18 cellular contexts compared by ENCODE assay signal in the genomic region with DNA sequence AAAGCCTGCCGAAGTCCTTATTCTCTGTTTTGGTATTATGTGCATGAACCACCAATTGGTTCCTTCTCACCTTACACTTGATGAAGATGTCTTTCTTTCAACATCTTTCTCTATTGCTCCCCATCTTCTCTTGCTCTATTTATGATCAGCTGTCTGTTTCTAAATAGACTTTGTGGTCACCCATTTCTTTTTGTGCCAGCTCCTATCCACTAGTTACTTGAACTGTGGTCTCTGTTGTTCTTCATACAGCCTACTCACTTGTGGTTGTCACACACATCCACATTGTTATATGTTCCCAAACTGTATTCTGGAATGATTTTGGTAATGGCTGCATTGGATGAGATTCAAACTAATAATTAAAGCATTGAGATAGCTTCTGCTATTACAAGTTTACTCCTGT. TPM values are rescaled to one million over a fixed set of nuclear protein-coding genes. Genes with fewer than 3 reads are reported as not detected.
DNase-seq lines count a peak whose midpoint lies in the region; TF ChIP-seq lines count a peak whose summit lies in the region.
"Had no signal": no experiment of that assay in that cellular context is flagged by ENCODE, and none has a peak within 500 bp of the region (broad histone marks: within the 10 kb centered on the region; RNA-seq: fewer than 3 reads in every experiment).

No MANE protein-coding gene starts in this region.

- H3K27me3 ChIP-seq in neural cell (ENCODE audit: insufficient read depth, low read depth, low read length) (no peaks in the 10 kb centered on the region), smooth muscle cell (ENCODE audit: low read depth) (no peaks in the 10 kb centered on the region)

- peak overlapping the region; percentile 99 for H3K9ac ChIP-seq in neural cell (ENCODE audit: low read length)
- H3K9ac ChIP-seq in smooth muscle cell (ENCODE audit: low read depth), result no peak overlapping the region

- H3K4me3 Mint-ChIP-seq in brain, result peak overlapping the region in 2 of 5 experiments; percentile 3 to 26
- H3K4me3 Mint-ChIP-seq: CD4-positive, alpha-beta T cell; GM23338; HFFc6 had no signal

- TF ChIP-seq CTCF in brain (conservative IDR thresholded peaks at IDR 0.05), result no peak
- no peak for TF ChIP-seq CTCF in neural cell (IDR thresholded peaks at IDR 0.05; ENCODE audit: poor library complexity, severe bottlenecking)
- no peak for TF ChIP-seq CTCF in smooth muscle cell (IDR thresholded peaks at IDR 0.05; ENCODE audit: borderline replicate concordance, insufficient read depth, poor library complexity, severe bottlenecking)

- peaks cover 72% of the 10 kb centered on the region for H3K4me1 Mint-ChIP-seq in brain

- TF ChIP-seq EP300 in neural cell (conservative IDR thresholded peaks at IDR 0.05; ENCODE audit: poor library complexity, severe bottlenecking), result no peak

- H3K36me3 Mint-ChIP-seq in brain, result peaks cover 80% of the 10 kb centered on the region

- peaks cover 51% of the 10 kb centered on the region for H3K36me3 ChIP-seq in neural cell (ENCODE audit: insufficient read depth, low read length)
- peaks cover 11% of the 10 kb centered on the region for H3K36me3 ChIP-seq in smooth muscle cell (ENCODE audit: low read depth)

- peak overlapping the region; percentile 89 for H3K4me2 ChIP-seq in neural cell (ENCODE audit: low read length)
- peak overlapping the region; percentile 65 for H3K4me2 ChIP-seq in smooth muscle cell
- H3K4me2 ChIP-seq: A549, GM23338 had no signal

- peak overlapping the region in 3 of 5 experiments; percentile 7 to 39 (median 14) for H3K27ac Mint-ChIP-seq in brain
- H3K27ac Mint-ChIP-seq: CD4-positive, alpha-beta T cell; GM23338; HFFc6 had no signal

- WGBS in smooth muscle cell (ENCODE audit: low lambda C conversion rate), result 100% methylated on average over 1 of the region's 1 CpG

- no peak for TF ChIP-seq RAD21 in neural cell (conservative IDR thresholded peaks at IDR 0.05)

- no peaks in the 10 kb centered on the region for H3K9me2 ChIP-seq in neural cell (ENCODE audit: insufficient read depth, low read length)

- H4K20me1 ChIP-seq in neural cell (ENCODE audit: insufficient read depth) (peaks cover 74% of the 10 kb centered on the region), smooth muscle cell (ENCODE audit: low read depth) (peaks cover 100% of the 10 kb centered on the region)

- H3K27me3 Mint-ChIP-seq in brain, result no peaks in the 10 kb centered on the region

- peaks cover 31% of the 10 kb centered on the region for H3K4me1 ChIP-seq in smooth muscle cell (ENCODE audit: low read depth)
- H3K4me1 ChIP-seq: Caco-2 had no signal

- H3F3A ChIP-seq in neural cell (ENCODE audit: insufficient read depth, low read length, poor library complexity, severe bottlenecking), result peaks cover 25% of the 10 kb centered on the region
- H3F3A ChIP-seq in smooth muscle cell (ENCODE audit: low read depth), result peaks cover 49% of the 10 kb centered on the region

- H3K27ac ChIP-seq in neural cell (ENCODE audit: low read length), result peak overlapping the region; percentile 99
- peak overlapping the region; percentile 91 for H3K27ac ChIP-seq in smooth muscle cell (ENCODE audit: low read depth)
- H3K27ac ChIP-seq: 22Rv1, A549, C4-2B, HL-60 had no signal

- H3K79me2 ChIP-seq in neural cell (replicated peaks; ENCODE audit: insufficient read depth, low read length), result peaks cover 100% of the 10 kb centered on the region
- peaks cover 100% of the 10 kb centered on the region for H3K79me2 ChIP-seq in smooth muscle cell (ENCODE audit: low read depth)

- peaks cover 0 to 5% (median 0%) of the 10 kb centered on the region in 5 experiments for H3K9me3 Mint-ChIP-seq in brain
- H3K9me3 Mint-ChIP-seq: CD4-positive, alpha-beta T cell; GM23338; HFFc6 had no signal

- H3K9me3 ChIP-seq in neural cell (ENCODE audit: low read length), result no peaks in the 10 kb centered on the region
- no peaks in the 10 kb centered on the region for H3K9me3 ChIP-seq in smooth muscle cell (replicated peaks; ENCODE audit: low read depth)
- H3K9me3 ChIP-seq: A549, Caco-2 had no signal

- DNase-seq in NCI-H2107 treated with DMSO at 0.1 percent for 48 hours (lab: John Stamatoyannopoulos, UW; ENCODE audit: unreplicated experiment) (peak; percentile 47), NCI-H2107 (lab: John Stamatoyannopoulos, UW) (no peak), smooth muscle cell (lab: John Stamatoyannopoulos, UW; ENCODE audit: unreplicated experiment) (no peak), NCI-H524 (lab: John Stamatoyannopoulos, UW) (no peak), NCI-H2196 (lab: John Stamatoyannopoulos, UW; ENCODE audit: unreplicated experiment) (no peak)
- no peak for DNase-seq in activated CD8-positive, alpha-beta memory T cell treated with anti-CD3 and anti-CD28 coated beads, Interleukin-2, amount 50 U/mL, for 48 hours
- DNase-seq: AML-193; Caco-2; CD4-positive, alpha-beta T cell; H7; HFFc6 had no signal

- peak overlapping the region; percentile 84 for H3K4me3 ChIP-seq in neural cell (ENCODE audit: low read length)
- no peak overlapping the region for H3K4me3 ChIP-seq in smooth muscle cell
- H3K4me3 ChIP-seq: A549, GM23338 had no signal

- H2AFZ ChIP-seq in neural cell (ENCODE audit: low read depth, low read length) (no peak overlapping the region), smooth muscle cell (ENCODE audit: low read depth) (no peak overlapping the region)
- H2AFZ ChIP-seq: GM23338 had no signal

TF ChIP-seq in neural cell, 6 proteins besides CTCF, POLR2A, EP300 and RAD21:
- TF ChIP-seq, protein P1, sequence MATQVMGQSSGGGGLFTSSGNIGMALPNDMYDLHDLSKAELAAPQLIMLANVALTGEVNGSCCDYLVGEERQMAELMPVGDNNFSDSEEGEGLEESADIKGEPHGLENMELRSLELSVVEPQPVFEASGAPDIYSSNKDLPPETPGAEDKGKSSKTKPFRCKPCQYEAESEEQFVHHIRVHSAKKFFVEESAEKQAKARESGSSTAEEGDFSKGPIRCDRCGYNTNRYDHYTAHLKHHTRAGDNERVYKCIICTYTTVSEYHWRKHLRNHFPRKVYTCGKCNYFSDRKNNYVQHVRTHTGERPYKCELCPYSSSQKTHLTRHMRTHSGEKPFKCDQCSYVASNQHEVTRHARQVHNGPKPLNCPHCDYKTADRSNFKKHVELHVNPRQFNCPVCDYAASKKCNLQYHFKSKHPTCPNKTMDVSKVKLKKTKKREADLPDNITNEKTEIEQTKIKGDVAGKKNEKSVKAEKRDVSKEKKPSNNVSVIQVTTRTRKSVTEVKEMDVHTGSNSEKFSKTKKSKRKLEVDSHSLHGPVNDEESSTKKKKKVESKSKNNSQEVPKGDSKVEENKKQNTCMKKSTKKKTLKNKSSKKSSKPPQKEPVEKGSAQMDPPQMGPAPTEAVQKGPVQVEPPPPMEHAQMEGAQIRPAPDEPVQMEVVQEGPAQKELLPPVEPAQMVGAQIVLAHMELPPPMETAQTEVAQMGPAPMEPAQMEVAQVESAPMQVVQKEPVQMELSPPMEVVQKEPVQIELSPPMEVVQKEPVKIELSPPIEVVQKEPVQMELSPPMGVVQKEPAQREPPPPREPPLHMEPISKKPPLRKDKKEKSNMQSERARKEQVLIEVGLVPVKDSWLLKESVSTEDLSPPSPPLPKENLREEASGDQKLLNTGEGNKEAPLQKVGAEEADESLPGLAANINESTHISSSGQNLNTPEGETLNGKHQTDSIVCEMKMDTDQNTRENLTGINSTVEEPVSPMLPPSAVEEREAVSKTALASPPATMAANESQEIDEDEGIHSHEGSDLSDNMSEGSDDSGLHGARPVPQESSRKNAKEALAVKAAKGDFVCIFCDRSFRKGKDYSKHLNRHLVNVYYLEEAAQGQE (IDR thresholded peaks at IDR 0.05; ENCODE audit: borderline replicate concordance), result no peak
- TF ChIP-seq POLR2AphosphoS5 (IDR thresholded peaks at IDR 0.05), result peak; percentile 21
- no peak for TF ChIP-seq MXI1 (conservative IDR thresholded peaks at IDR 0.05; ENCODE audit: poor library complexity, severe bottlenecking)

RNA-seq across cellular contexts. Expression of a gene that starts 11.4 kb away (rescaled TPM):
- polyA plus RNA-seq in brain (ENCODE audit: insufficient read depth, low read depth, low replicate concordance), result 7.3 TPM
- 1,185 and 1,274 TPM in 2 replicates for polyA plus RNA-seq in neural cell
- polyA minus RNA-seq in neural cell, result 3,969 and 5,103 TPM in 2 replicates
- total RNA-seq in smooth muscle cell, result 2,724 and 3,065 TPM in 2 replicates
- polyA plus RNA-seq in smooth muscle cell, result 551 and 702 TPM in 2 replicates

Comparison
In these comparisons a context has a peak if more than half of its experiments do, and no peak if none do; other contexts are left out.
1. RNA of a gene that starts 11.4 kb away (polyA plus RNA-seq): 1,185 to 1,274 TPM in neural cell and 551 to 702 TPM in smooth muscle cell; 7.3 TPM in brain (single experiment); every median in the first group is over 10 times any median in the second.